10 cellular contexts compared by ENCODE assay signal in the genomic region with DNA sequence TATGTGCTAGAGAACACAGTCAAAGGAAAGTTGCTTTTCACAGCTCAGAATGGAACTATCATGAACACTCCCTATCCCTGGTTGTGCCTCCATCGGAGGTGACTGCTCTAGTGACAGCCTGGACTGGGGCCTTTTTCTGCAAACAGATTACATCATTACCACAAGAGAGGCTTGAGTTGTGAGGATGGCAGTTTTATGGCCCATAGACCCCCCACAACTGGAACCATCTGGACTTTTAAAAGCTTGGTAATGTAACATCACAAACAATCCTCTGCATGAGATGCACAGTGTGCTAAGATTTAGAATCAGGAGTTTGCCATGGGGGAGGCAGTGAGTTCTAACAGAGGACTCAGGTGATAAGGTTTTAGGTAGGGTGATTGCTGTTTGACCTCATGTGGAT. TPM values are rescaled to one million over a fixed set of nuclear protein-coding genes. Genes with fewer than 3 reads are reported as not detected.
"Had no signal": no experiment of that assay in that cellular context is flagged by ENCODE, and none has a peak within 500 bp of the region (broad histone marks: within the 10 kb centered on the region; RNA-seq: fewer than 3 reads in every experiment).

No MANE protein-coding gene starts in this region.

- H3K27ac ChIP-seq: HL-60, KMS-11 had no signal

- H3K4me1 Mint-ChIP-seq: IgD-negative memory B cell had no signal

- H3K4me3 ChIP-seq: GM23338 had no signal

- H2AFZ ChIP-seq: GM23338 had no signal

- H3K4me3 Mint-ChIP-seq: GM23338, H9, HFFc6, IgD-negative memory B cell had no signal

- H3K36me3 Mint-ChIP-seq: IgD-negative memory B cell had no signal

- H3K27ac Mint-ChIP-seq: GM23338, H9, HFFc6, IgD-negative memory B cell had no signal

- H3K9ac ChIP-seq: KMS-11 had no signal

- H3K4me2 ChIP-seq: GM23338, KMS-11 had no signal

- DNase-seq: H9, HCEC 1CT, HFFc6, KBM-7 had no signal

RNA-seq across cellular contexts. Expression of gene WSCD2, which starts 46.6 kb away (rescaled TPM):
- total RNA-seq: HepG2, HFFc6, HT1080 had no signal
- polyA plus RNA-seq: HepG2 had no signal
